ENCODE assay signal across 1 cellular context in the genomic region with DNA sequence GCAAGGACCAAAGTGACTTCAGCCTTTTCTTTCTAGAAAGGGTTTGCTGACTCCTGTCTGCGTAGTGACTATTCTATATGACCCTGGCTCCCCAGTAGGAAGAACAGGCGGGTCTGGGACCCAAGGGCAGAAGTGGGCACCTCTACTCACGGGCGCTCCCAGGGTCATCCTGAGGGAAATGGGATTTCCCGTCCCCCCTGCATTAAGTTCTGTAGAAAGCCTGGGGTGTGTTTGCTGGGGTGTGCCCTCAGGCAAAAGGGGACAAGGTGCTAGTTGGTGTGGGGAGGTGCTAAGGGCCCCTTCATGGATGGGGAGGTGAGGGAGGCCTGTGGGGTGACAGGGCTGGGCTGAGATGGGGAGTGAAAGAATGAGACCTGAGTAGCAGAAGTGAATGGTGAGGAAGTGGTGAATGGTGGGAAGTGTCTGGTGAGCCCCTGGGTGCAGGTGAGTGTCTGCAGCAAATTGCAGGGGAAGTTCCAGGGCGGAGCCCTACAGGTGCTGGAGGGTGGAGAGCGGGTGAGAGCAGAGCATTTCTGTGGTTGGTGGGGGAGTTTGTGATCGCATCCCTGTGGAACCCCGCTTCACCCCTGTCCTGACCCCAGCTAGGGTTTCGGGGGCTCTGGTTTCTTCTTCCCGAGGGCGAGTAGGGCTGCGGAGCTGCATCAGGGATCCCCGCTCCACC.
TF ChIP-seq lines count a peak whose summit lies in the region.

No MANE protein-coding gene starts in this region.

TF ChIP-seq in GM12878, 131 proteins besides CTCF, POLR2A, EP300 and RAD21 (continued from another document):
- TF ChIP-seq KLF5 (IDR thresholded peaks at IDR 0.05; ENCODE audit: partially characterized antibody) (peak; percentile 73), IRF4 (IDR thresholded peaks at IDR 0.05; ENCODE audit: low read depth, low read length) (0 out of 2 replicates have a peak, but pooled peaks have one; percentile 14), NBN (IDR thresholded peaks at IDR 0.05) (peak; percentile 81; the same call in 1 of the 2 replicates), IKZF2 (IDR thresholded peaks at IDR 0.05) (peak; percentile 36 to 79; a peak in 3 of 4 replicates), IKZF1 (conservative IDR thresholded peaks at IDR 0.05) (peak; percentile 81), RELA (IDR thresholded peaks at IDR 0.05; ENCODE audit: borderline replicate concordance, partially characterized antibody) (peak; percentile 47), TCF3 (IDR thresholded peaks at IDR 0.05; ENCODE audit: borderline replicate concordance, insufficient read depth, low read depth, low read length) (0 out of 2 replicates have a peak, but pooled peaks have one; percentile 6), TCF12 (IDR thresholded peaks at IDR 0.05; ENCODE audit: low read depth, low read length) (peak; percentile 66; the same call in 1 of the 2 replicates), HDGF (IDR thresholded peaks at IDR 0.05) (peak; percentile 35; the same call in 1 of the 2 replicates), CREB1 (IDR thresholded peaks at IDR 0.05; ENCODE audit: low read depth) (no peak), ZNF217 (IDR thresholded peaks at IDR 0.05) (0 out of 2 replicates have a peak, but pooled peaks have one; percentile 38), BMI1 (IDR thresholded peaks at IDR 0.05; ENCODE audit: borderline replicate concordance) (no peak), ZNF274 (IDR thresholded peaks at IDR 0.05; ENCODE audit: insufficient read depth, insufficient read length) (no peak), FOXK2 (IDR thresholded peaks at IDR 0.05) (peak; percentile 92), BHLHE40 (IDR thresholded peaks at IDR 0.05; ENCODE audit: borderline replicate concordance in 1 of 2, low read depth in 2 of 2, low read length in 1 of 2) (peak in 1 of 2 experiments; percentile 74; a peak in 3 of 4 replicates), ETV6 (conservative IDR thresholded peaks at IDR 0.05 in 1 of 2, IDR thresholded peaks at IDR 0.05 in 1 of 2; ENCODE audit: borderline replicate concordance in 1 of 2, low read depth in 1 of 2) (0 out of 4 replicates have a peak, but pooled peaks of 1 of the 2 experiments have one; percentile 25), NFXL1 (IDR thresholded peaks at IDR 0.05; ENCODE audit: borderline replicate concordance) (no peak), NR2F1 (conservative IDR thresholded peaks at IDR 0.05) (peak; percentile 80), BACH1 (IDR thresholded peaks at IDR 0.05; ENCODE audit: borderline replicate concordance) (0 out of 2 replicates have a peak, but pooled peaks have one; percentile 8), EED (IDR thresholded peaks at IDR 0.05; ENCODE audit: low read depth) (peak; percentile 28)
- TF ChIP-seq, protein P1, sequence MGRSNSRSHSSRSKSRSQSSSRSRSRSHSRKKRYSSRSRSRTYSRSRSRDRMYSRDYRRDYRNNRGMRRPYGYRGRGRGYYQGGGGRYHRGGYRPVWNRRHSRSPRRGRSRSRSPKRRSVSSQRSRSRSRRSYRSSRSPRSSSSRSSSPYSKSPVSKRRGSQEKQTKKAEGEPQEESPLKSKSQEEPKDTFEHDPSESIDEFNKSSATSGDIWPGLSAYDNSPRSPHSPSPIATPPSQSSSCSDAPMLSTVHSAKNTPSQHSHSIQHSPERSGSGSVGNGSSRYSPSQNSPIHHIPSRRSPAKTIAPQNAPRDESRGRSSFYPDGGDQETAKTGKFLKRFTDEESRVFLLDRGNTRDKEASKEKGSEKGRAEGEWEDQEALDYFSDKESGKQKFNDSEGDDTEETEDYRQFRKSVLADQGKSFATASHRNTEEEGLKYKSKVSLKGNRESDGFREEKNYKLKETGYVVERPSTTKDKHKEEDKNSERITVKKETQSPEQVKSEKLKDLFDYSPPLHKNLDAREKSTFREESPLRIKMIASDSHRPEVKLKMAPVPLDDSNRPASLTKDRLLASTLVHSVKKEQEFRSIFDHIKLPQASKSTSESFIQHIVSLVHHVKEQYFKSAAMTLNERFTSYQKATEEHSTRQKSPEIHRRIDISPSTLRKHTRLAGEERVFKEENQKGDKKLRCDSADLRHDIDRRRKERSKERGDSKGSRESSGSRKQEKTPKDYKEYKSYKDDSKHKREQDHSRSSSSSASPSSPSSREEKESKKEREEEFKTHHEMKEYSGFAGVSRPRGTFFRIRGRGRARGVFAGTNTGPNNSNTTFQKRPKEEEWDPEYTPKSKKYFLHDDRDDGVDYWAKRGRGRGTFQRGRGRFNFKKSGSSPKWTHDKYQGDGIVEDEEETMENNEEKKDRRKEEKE (IDR thresholded peaks at IDR 0.05) = peak; percentile 80
- TF ChIP-seq, protein P2, sequence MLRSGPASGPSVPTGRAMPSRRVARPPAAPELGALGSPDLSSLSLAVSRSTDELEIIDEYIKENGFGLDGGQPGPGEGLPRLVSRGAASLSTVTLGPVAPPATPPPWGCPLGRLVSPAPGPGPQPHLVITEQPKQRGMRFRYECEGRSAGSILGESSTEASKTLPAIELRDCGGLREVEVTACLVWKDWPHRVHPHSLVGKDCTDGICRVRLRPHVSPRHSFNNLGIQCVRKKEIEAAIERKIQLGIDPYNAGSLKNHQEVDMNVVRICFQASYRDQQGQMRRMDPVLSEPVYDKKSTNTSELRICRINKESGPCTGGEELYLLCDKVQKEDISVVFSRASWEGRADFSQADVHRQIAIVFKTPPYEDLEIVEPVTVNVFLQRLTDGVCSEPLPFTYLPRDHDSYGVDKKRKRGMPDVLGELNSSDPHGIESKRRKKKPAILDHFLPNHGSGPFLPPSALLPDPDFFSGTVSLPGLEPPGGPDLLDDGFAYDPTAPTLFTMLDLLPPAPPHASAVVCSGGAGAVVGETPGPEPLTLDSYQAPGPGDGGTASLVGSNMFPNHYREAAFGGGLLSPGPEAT (IDR thresholded peaks at IDR 0.05; ENCODE audit: low read depth) = no peak
- TF ChIP-seq, protein P3, sequence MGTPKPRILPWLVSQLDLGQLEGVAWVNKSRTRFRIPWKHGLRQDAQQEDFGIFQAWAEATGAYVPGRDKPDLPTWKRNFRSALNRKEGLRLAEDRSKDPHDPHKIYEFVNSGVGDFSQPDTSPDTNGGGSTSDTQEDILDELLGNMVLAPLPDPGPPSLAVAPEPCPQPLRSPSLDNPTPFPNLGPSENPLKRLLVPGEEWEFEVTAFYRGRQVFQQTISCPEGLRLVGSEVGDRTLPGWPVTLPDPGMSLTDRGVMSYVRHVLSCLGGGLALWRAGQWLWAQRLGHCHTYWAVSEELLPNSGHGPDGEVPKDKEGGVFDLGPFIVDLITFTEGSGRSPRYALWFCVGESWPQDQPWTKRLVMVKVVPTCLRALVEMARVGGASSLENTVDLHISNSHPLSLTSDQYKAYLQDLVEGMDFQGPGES (IDR thresholded peaks at IDR 0.05) = no peak
- TF ChIP-seq, protein P4, sequence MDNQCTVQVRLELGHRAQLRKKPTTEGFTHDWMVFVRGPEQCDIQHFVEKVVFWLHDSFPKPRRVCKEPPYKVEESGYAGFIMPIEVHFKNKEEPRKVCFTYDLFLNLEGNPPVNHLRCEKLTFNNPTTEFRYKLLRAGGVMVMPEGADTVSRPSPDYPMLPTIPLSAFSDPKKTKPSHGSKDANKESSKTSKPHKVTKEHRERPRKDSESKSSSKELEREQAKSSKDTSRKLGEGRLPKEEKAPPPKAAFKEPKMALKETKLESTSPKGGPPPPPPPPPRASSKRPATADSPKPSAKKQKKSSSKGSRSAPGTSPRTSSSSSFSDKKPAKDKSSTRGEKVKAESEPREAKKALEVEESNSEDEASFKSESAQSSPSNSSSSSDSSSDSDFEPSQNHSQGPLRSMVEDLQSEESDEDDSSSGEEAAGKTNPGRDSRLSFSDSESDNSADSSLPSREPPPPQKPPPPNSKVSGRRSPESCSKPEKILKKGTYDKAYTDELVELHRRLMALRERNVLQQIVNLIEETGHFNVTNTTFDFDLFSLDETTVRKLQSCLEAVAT (IDR thresholded peaks at IDR 0.05) = peak; percentile 80
